Comparison of ENCODE assay signal across 15 cellular contexts in genomic region chr12:132178314-132178713, GRCh38. TPM values are rescaled to one million over a fixed set of nuclear protein-coding genes. Genes with fewer than 3 reads are reported as not detected.
DNase-seq lines count a peak whose midpoint lies in the region; ATAC-seq and TF ChIP-seq lines count a peak whose summit lies in the region.
"Had no signal": no experiment of that assay in that cellular context is flagged by ENCODE, and none has a peak within 500 bp of the region (broad histone marks: within the 10 kb centered on the region; RNA-seq: fewer than 3 reads in every experiment).

No MANE protein-coding gene starts in this region.

- TF ChIP-seq EP300 in suprapubic skin (IDR thresholded peaks at IDR 0.05) = no peak

- peak; percentile 31 for DNase-seq in activated naive CD4-positive, alpha-beta T cell treated with anti-CD3 and anti-CD28 coated beads for 36 hours
- DNase-seq in activated naive CD4-positive, alpha-beta T cell treated with anti-CD3 and anti-CD28 coated beads, Interleukin-2, amount 50 U/mL, for 16 hours = no peak
- DNase-seq in T-helper 17 cell = peak in 1 of 3 donors; percentile 1
- no peak for DNase-seq in neural progenitor cell (ENCODE audit: low spot score)
- DNase-seq in retina = no peak
- DNase-seq in suprapubic skin (ENCODE audit: low spot score in 2 of 2) = no peak
- DNase-seq: EL, erythroblast, SK-N-SH, WERI-Rb-1 had no signal

- no peak overlapping the region for H3K4me2 ChIP-seq in neural progenitor cell
- H3K4me2 ChIP-seq: SK-N-SH had no signal

- peaks cover 31% of the 10 kb centered on the region for H3K4me1 Mint-ChIP-seq in activated naive CD4-positive, alpha-beta T cell treated with anti-CD3 and anti-CD28 coated beads for 36 hours (ENCODE audit: low read depth)
- H3K4me1 Mint-ChIP-seq in T-helper 17 cell = peaks cover 19% of the 10 kb centered on the region
- peaks cover 10% of the 10 kb centered on the region for H3K4me1 Mint-ChIP-seq in neural progenitor cell

- peak overlapping the region; percentile 61 for H3K4me3 Mint-ChIP-seq in activated naive CD4-positive, alpha-beta T cell treated with anti-CD3 and anti-CD28 coated beads for 36 hours
- peak overlapping the region; percentile 92 for H3K4me3 Mint-ChIP-seq in T-helper 17 cell
- no peak overlapping the region for H3K4me3 Mint-ChIP-seq in neural progenitor cell
- H3K4me3 Mint-ChIP-seq: stimulated activated memory B cell treated with anti-CD40 and anti-IgM and Interleukin-4, amounts not matched to agents 10 μg/mL and 1 μg/mL and 100 μg/mL, for 72 hours had no signal

- TF ChIP-seq POLR2A in suprapubic skin (IDR thresholded peaks at IDR 0.05) = no peak

- no peak overlapping the region for H2AFZ ChIP-seq in neural progenitor cell (replicated peaks)

- H3K79me2 ChIP-seq in neural progenitor cell (ENCODE audit: low read depth) = no peaks in the 10 kb centered on the region

- H3K27me3 Mint-ChIP-seq in activated naive CD4-positive, alpha-beta T cell treated with anti-CD3 and anti-CD28 coated beads for 36 hours (ENCODE audit: low read depth) = peaks cover under 1% of the 10 kb centered on the region
- H3K27me3 Mint-ChIP-seq in T-helper 17 cell = peaks cover 12% of the 10 kb centered on the region
- H3K27me3 Mint-ChIP-seq in neural progenitor cell (ENCODE audit: insufficient read depth, low read depth) = peaks cover 21% of the 10 kb centered on the region

- H3K4me3 ChIP-seq in neural progenitor cell (no peak overlapping the region), suprapubic skin (no peak overlapping the region)
- H3K4me3 ChIP-seq: coronary artery had no signal

- peaks cover 99% of the 10 kb centered on the region for H3K27me3 ChIP-seq in neural progenitor cell
- H3K27me3 ChIP-seq in suprapubic skin = peaks cover 84% of the 10 kb centered on the region

- WGBS in suprapubic skin = 31% methylated on average over 8 of the region's 8 CpGs

- H3K27ac Mint-ChIP-seq in activated naive CD4-positive, alpha-beta T cell treated with anti-CD3 and anti-CD28 coated beads for 36 hours = no peak overlapping the region
- H3K27ac Mint-ChIP-seq in T-helper 17 cell (peak overlapping the region; percentile 89), neural progenitor cell (peak overlapping the region; percentile 53)
- H3K27ac Mint-ChIP-seq: stimulated activated memory B cell treated with anti-CD40 and anti-IgM and Interleukin-4, amounts not matched to agents 10 μg/mL and 1 μg/mL and 100 μg/mL, for 72 hours had no signal

- ATAC-seq in GM21786 (IDR thresholded peaks at IDR 0.05; ENCODE audit: unreplicated experiment) = peak; percentile 58
- no peak for ATAC-seq in T-helper 17 cell
- no peak for ATAC-seq in HG03442 (IDR thresholded peaks at IDR 0.05; ENCODE audit: unreplicated experiment)
- ATAC-seq: stimulated activated memory B cell treated with anti-CD40 and anti-IgM and Interleukin-4, amounts not matched to agents 10 μg/mL and 1 μg/mL and 100 μg/mL, for 72 hours had no signal

- no peaks in the 10 kb centered on the region for H4K20me1 ChIP-seq in neural progenitor cell (ENCODE audit: low read depth)

- no peaks in the 10 kb centered on the region for H3K36me3 ChIP-seq in neural progenitor cell
- no peaks in the 10 kb centered on the region for H3K36me3 ChIP-seq in suprapubic skin
- H3K36me3 ChIP-seq: neutrophil, WERI-Rb-1 had no signal

- no peak overlapping the region for H3K9ac ChIP-seq in neural progenitor cell
- H3K9ac ChIP-seq: SK-N-SH had no signal

- intact Hi-C loops in activated naive CD4-positive, alpha-beta T cell treated with anti-CD3 and anti-CD28 coated beads for 36 hours (cut with micrococcal nuclease) = loop anchor here (1.0 kb wide), 1 partner anchor 11 kb away; no protein-coding TSS in a partner anchor

- TF ChIP-seq CTCF in neural progenitor cell (IDR thresholded peaks at IDR 0.05) = no peak
- no peak for TF ChIP-seq CTCF in suprapubic skin (IDR thresholded peaks at IDR 0.05)

- peaks cover 6% of the 10 kb centered on the region for H3K9me3 Mint-ChIP-seq in activated naive CD4-positive, alpha-beta T cell treated with anti-CD3 and anti-CD28 coated beads for 36 hours
- no peaks in the 10 kb centered on the region for H3K9me3 Mint-ChIP-seq in neural progenitor cell
- H3K9me3 Mint-ChIP-seq: stimulated activated memory B cell treated with anti-CD40 and anti-IgM and Interleukin-4, amounts not matched to agents 10 μg/mL and 1 μg/mL and 100 μg/mL, for 72 hours had no signal

- H3K9me3 ChIP-seq in T-helper 17 cell (ENCODE audit: control insufficient read depth, low read length, poor library complexity, severe bottlenecking) = no peaks in the 10 kb centered on the region
- H3K9me3 ChIP-seq in neural progenitor cell (ENCODE audit: low read depth) = no peaks in the 10 kb centered on the region
- H3K9me3 ChIP-seq in suprapubic skin = no peaks in the 10 kb centered on the region
- H3K9me3 ChIP-seq: neutrophil, SK-N-SH had no signal

- H3K27ac ChIP-seq in neural progenitor cell = no peak overlapping the region
- no peak overlapping the region for H3K27ac ChIP-seq in suprapubic skin
- H3K27ac ChIP-seq: coronary artery, neutrophil, WERI-Rb-1 had no signal

- H3K4me1 ChIP-seq in neural progenitor cell = no peaks in the 10 kb centered on the region
- H3K4me1 ChIP-seq in suprapubic skin = peaks cover 3% of the 10 kb centered on the region

- CTCF ChIA-PET in activated naive CD4-positive, alpha-beta T cell treated with anti-CD3 and anti-CD28 coated beads for 36 hours (lab: Charles Lee) = interaction anchor here (0.8 to 1.9 kb wide), 3 partner anchors 10 to 116 kb away, joined by 3 to 4 read pairs (median 4); no protein-coding TSS in a partner anchor

- H3K36me3 Mint-ChIP-seq in activated naive CD4-positive, alpha-beta T cell treated with anti-CD3 and anti-CD28 coated beads for 36 hours (ENCODE audit: low read depth) = no peaks in the 10 kb centered on the region
- no peaks in the 10 kb centered on the region for H3K36me3 Mint-ChIP-seq in T-helper 17 cell (ENCODE audit: low read depth)
- no peaks in the 10 kb centered on the region for H3K36me3 Mint-ChIP-seq in neural progenitor cell
- H3K36me3 Mint-ChIP-seq: stimulated activated memory B cell treated with anti-CD40 and anti-IgM and Interleukin-4, amounts not matched to agents 10 μg/mL and 1 μg/mL and 100 μg/mL, for 72 hours had no signal

- no peaks in the 10 kb centered on the region for H3F3A ChIP-seq in neural progenitor cell (ENCODE audit: low read depth)

RNA-seq across cellular contexts. Expression of gene NOC4L, which starts 34.1 kb away (rescaled TPM):
- 10 to 100 TPM; 27.1 to 27.4 TPM for total RNA-seq in activated naive CD4-positive, alpha-beta T cell treated with anti-CD3 and anti-CD28 coated beads for 36 hours
- 10 to 100 TPM; 20.7 to 21.6 TPM for total RNA-seq in T-helper 17 cell
- total RNA-seq in neural progenitor cell (ENCODE audit: low replicate concordance) = 3.5 and 12.1 TPM in 2 replicates
- total RNA-seq in suprapubic skin = 10 to 100 TPM; 13.9 to 20.4 (median 16.0) TPM

RNA-seq across cellular contexts. Expression of gene DDX51, which starts 34.2 kb away (rescaled TPM):
- total RNA-seq in activated naive CD4-positive, alpha-beta T cell treated with anti-CD3 and anti-CD28 coated beads for 36 hours = 10 to 100 TPM; 18.8 to 20.0 TPM
- total RNA-seq in T-helper 17 cell (10 to 100 TPM; 38.2 to 40.9 TPM), neural progenitor cell (ENCODE audit: low replicate concordance) (8.5 and 15.5 TPM in 2 replicates), suprapubic skin (10 to 100 TPM; 21.1 to 39.6 (median 23.7) TPM)
